In genomic region chr2:26849056-26850001, GRCh38 we compare ENCODE assay signal across 8 cellular contexts. TPM values are rescaled to one million over a fixed set of nuclear protein-coding genes. Genes with fewer than 3 reads are reported as not detected.
A peak's percentile ranks its signal among the peaks of the same experiment; 100 is the strongest.
DNase-seq lines count a peak whose midpoint lies in the region; ATAC-seq and TF ChIP-seq lines count a peak whose summit lies in the region.

No MANE protein-coding gene starts in this region.

- 3% methylated on average over 12 of the region's 76 CpGs for WGBS in mammary epithelial cell (ENCODE audit: low coverage, missing lambda C conversion rate)
- 1 to 2% (median 1%) methylated on average over 61 to 76 of the region's 76 CpGs for WGBS in ovary, 3 donors

- ATAC-seq in GM18868 (IDR thresholded peaks at IDR 0.05; ENCODE audit: unreplicated experiment) (no peak), GM18873 (IDR thresholded peaks at IDR 0.05; ENCODE audit: low FRiP score, unreplicated experiment) (no peak), GM19351 (IDR thresholded peaks at IDR 0.05; ENCODE audit: unreplicated experiment) (no peak)

- peak; percentile 90 for DNase-seq in H7
- DNase-seq in NCI-H2227 treated with DMSO at 0.1 percent for 48 hours (lab: John Stamatoyannopoulos, UW) = peak; percentile 68
- no peak for DNase-seq in mammary epithelial cell
- peak in 1 of 5 donors; percentile 18 for DNase-seq in ovary
- DNase-seq in glomerular visceral epithelial cell (ENCODE audit: extremely low spot score) = no peak

- in situ Hi-C loops in mammary epithelial cell (cut with MboI; ENCODE audit: low sequenced_read_pairs in 2 of 2) = loop anchor here in 1 of 2 donors (10.0 to 25.0 kb wide), 2 partner anchors 95 to 438 kb away; partner anchors contain the start of genes DNAJC5G and TRIM54

- H3K9ac ChIP-seq in mammary epithelial cell (ENCODE audit: insufficient read depth, low read length) = no peak overlapping the region

- no peaks in the 10 kb centered on the region for H3K79me2 ChIP-seq in mammary epithelial cell (ENCODE audit: insufficient read depth, low read length)

- BruUV-seq in mammary epithelial cell (replicated peaks; lab: Mats Ljungman, UMichigan) = no TSS peak

- intact Hi-C loops in mammary epithelial cell (cut with micrococcal nuclease) = loop anchor here (10.0 kb wide), 2 partner anchors 245 to 455 kb away; partner anchors contain the start of gene UCN
- intact Hi-C loops in ovary (cut with DNase I) = loop anchor here (5.0 to 10.0 kb wide), 5 partner anchors 75 to 455 kb away; partner anchors contain the start of genes TRIM54 (in 2 of the 4) and UCN (in 1 of the 4)

- no peak overlapping the region for H3K27ac ChIP-seq in mammary epithelial cell (ENCODE audit: insufficient read depth, low read depth, low read length)
- no peak overlapping the region for H3K27ac ChIP-seq in ovary

- TF ChIP-seq CTCF in mammary epithelial cell (conservative IDR thresholded peaks at IDR 0.05 in 1 of 2, IDR thresholded peaks at IDR 0.05 in 1 of 2; ENCODE audit: extremely low read depth in 1 of 2, insufficient read depth in 1 of 2, low read depth in 1 of 2, low read length in 2 of 2) (no peak), ovary (IDR thresholded peaks at IDR 0.05) (no peak)

- H3K4me3 ChIP-seq in H7 (ENCODE audit: insufficient read depth, low read depth, low read length) (peak overlapping the region; percentile 63), mammary epithelial cell (replicated peaks in 1 of 3; ENCODE audit: insufficient read depth in 1 of 3, low read depth in 2 of 3, low read length in 3 of 3) (no peak overlapping the region), ovary (peak overlapping the region; percentile 25)

- H3K4me1 ChIP-seq in mammary epithelial cell (ENCODE audit: insufficient read depth, low read length) (peaks cover 23% of the 10 kb centered on the region), ovary (ENCODE audit: insufficient read depth) (peaks cover 13% of the 10 kb centered on the region)

- H3K36me3 ChIP-seq in H7 (replicated peaks; ENCODE audit: control insufficient read depth, insufficient read depth, low read length) (no peaks in the 10 kb centered on the region), mammary epithelial cell (ENCODE audit: insufficient read depth, low read length) (no peaks in the 10 kb centered on the region), ovary (no peaks in the 10 kb centered on the region)

- CTCF ChIA-PET in mammary epithelial cell (lab: Charles Lee; ENCODE audit: low non-redundant PET) = interaction anchor here (0.7 kb wide), 1 partner anchor 184 kb away, joined by 4 read pairs; no protein-coding TSS in a partner anchor

- peak overlapping the region; percentile 37 for H2AFZ ChIP-seq in mammary epithelial cell (ENCODE audit: low read depth, low read length)

- H3K27me3 ChIP-seq in H7 (ENCODE audit: control insufficient read depth, insufficient read depth, low read length) (peaks cover 77% of the 10 kb centered on the region), mammary epithelial cell (ENCODE audit: insufficient read depth, low read length) (peaks cover 41% of the 10 kb centered on the region), ovary (peaks cover 5% of the 10 kb centered on the region)

- H4K20me1 ChIP-seq in mammary epithelial cell (ENCODE audit: insufficient read depth, low read length) = peaks cover 6% of the 10 kb centered on the region

- H3K4me2 ChIP-seq in mammary epithelial cell (ENCODE audit: insufficient read depth, low read depth, low read length) = no peak overlapping the region

- dilution Hi-C loops in mammary epithelial cell (cut with HindIII; ENCODE audit: low sequenced_read_pairs) = loop anchor here (5.0 kb wide), 1 partner anchor 43 kb away; no protein-coding TSS in a partner anchor

- TF ChIP-seq POLR2A in ovary (IDR thresholded peaks at IDR 0.05) = no peak

- TF ChIP-seq EP300 in ovary (IDR thresholded peaks at IDR 0.05) = no peak

- no peaks in the 10 kb centered on the region for H3K9me3 ChIP-seq in mammary epithelial cell (replicated peaks; ENCODE audit: insufficient read depth, low read length)
- no peaks in the 10 kb centered on the region for H3K9me3 ChIP-seq in ovary

RNA-seq across cellular contexts. Expression of gene DPYSL5, which starts 1.4 kb away (rescaled TPM):
- total RNA-seq in H7 (2014; rRNA removed; shearing (Covaris generic)) = 3.8 and 4.4 TPM in 2 replicates
- total RNA-seq in mammary epithelial cell (not detected), ovary (under 1 TPM in 4 of 7 donors, not detected in 3; 0.11 to 0.78 (median 0.26) TPM)
- polyA plus RNA-seq in mammary epithelial cell (not detected), ovary (under 1 TPM; 0.05 to 0.16 TPM)
- not detected for polyA minus RNA-seq in mammary epithelial cell

Comparison
In these comparisons a context has a peak if more than half of its experiments do, and no peak if none do; other contexts are left out.
1. DNase-seq: peak in H7 (single experiment) and NCI-H2227 treated with DMSO at 0.1 percent for 48 hours (single experiment); none in mammary epithelial cell (single experiment) and glomerular visceral epithelial cell (single experiment).
2. H3K4me3 ChIP-seq: peak in H7 (single experiment) and ovary (single experiment); none in mammary epithelial cell (0 of 3).